Comparison of ENCODE assay signal across 11 cellular contexts in genomic region chr21:34808569-34809204, GRCh38.
DNase-seq lines count a peak whose midpoint lies in the region; ATAC-seq, FAIRE-seq and TF ChIP-seq lines count a peak whose summit lies in the region.
"Had no signal": no experiment of that assay in that cellular context is flagged by ENCODE, and none has a peak within 500 bp of the region (broad histone marks: within the 10 kb centered on the region; RNA-seq: fewer than 3 reads in every experiment).

No MANE protein-coding gene starts in this region.

- H3K4me1 Mint-ChIP-seq in natural killer cell treated with Interleukin-12 subunit alpha and Interleukin-12 subunit beta and Interleukin-15 and Interleukin-18, amount 100 ng/mL, for 72 hours (ENCODE audit: low read depth in 2 of 2), result peaks cover 90 to 95% of the 10 kb centered on the region in 2 donors

- RAD21 ChIA-PET in GM12878 (lab: Charles Lee; ENCODE audit: unreplicated experiment), result interaction anchor here (0.5 to 2.1 kb wide), 7 partner anchors 9 to 325 kb away, joined by 3 to 9 read pairs (median 3); no protein-coding TSS in a partner anchor

- peak overlapping the region; percentile 57 for H2AK9ac ChIP-seq in IMR-90 (replicated peaks; ENCODE audit: low read depth, low read length, poor library complexity)

- CTCF ChIA-PET in IMR-90 (lab: Yijun Ruan, JAX), result interaction anchor here (0.6 kb wide), 1 partner anchor 275 kb away, joined by 3 read pairs; no protein-coding TSS in a partner anchor
- CTCF ChIA-PET in GM12878 (lab: Yijun Ruan, JAX), result interaction anchor here (0.7 kb wide), 1 partner anchor 39 kb away, joined by 4 read pairs; no protein-coding TSS in a partner anchor

- peaks cover 40% of the 10 kb centered on the region for H3K9me1 ChIP-seq in IMR-90 (ENCODE audit: insufficient read depth, low read length)

- peak overlapping the region; percentile 77 for H4K91ac ChIP-seq in IMR-90 (ENCODE audit: insufficient read depth, low read depth, low read length)

- H3K9ac ChIP-seq in BLaER1 (no peak overlapping the region), IMR-90 (ENCODE audit: low read depth, low read length) (peak overlapping the region; percentile 15), GM12878 (ENCODE audit: control insufficient read depth, insufficient read depth, low read length) (no peak overlapping the region)

- peak overlapping the region; percentile 80 for H3K4ac ChIP-seq in IMR-90 (ENCODE audit: low read depth, low read length)

- H2AFZ ChIP-seq in IMR-90 (replicated peaks; ENCODE audit: low read length, poor library complexity), result no peak overlapping the region
- H2AFZ ChIP-seq in GM12878 (ENCODE audit: control insufficient read depth, low read depth, low read length), result no peak overlapping the region

- no TSS peak for BruUV-seq in IMR-90 (replicated peaks; lab: Mats Ljungman, UMichigan)
- BruUV-seq in GM12878 (replicated peaks; lab: Mats Ljungman, UMichigan), result no TSS peak

- TF ChIP-seq POLR2A in IMR-90 (IDR thresholded peaks at IDR 0.05; ENCODE audit: low read depth, low read length) (no peak; the same call in 1 of the 2 replicates), GM12878 (IDR thresholded peaks at IDR 0.05; ENCODE audit: low read depth, low read length) (no peak)

- H3K18ac ChIP-seq in IMR-90 (ENCODE audit: low read depth, low read length), result peak overlapping the region; percentile 75

- H3K4me3 Mint-ChIP-seq in natural killer cell treated with Interleukin-12 subunit alpha and Interleukin-12 subunit beta and Interleukin-15 and Interleukin-18, amount 100 ng/mL, for 72 hours, result peak overlapping the region; percentile 79

- H3K27me3 Mint-ChIP-seq in natural killer cell treated with Interleukin-12 subunit alpha and Interleukin-12 subunit beta and Interleukin-15 and Interleukin-18, amount 100 ng/mL, for 72 hours, result no peaks in the 10 kb centered on the region

- no peak for TF ChIP-seq RAD21 in IMR-90 (IDR thresholded peaks at IDR 0.05; ENCODE audit: low read length)
- TF ChIP-seq RAD21 in GM12878 (IDR thresholded peaks at IDR 0.05; ENCODE audit: insufficient read depth, low read depth, low read length), result no peak

- H2BK120ac ChIP-seq in IMR-90 (ENCODE audit: low read depth, low read length), result peak overlapping the region; percentile 69

- ATAC-seq in IMR-90 (ENCODE audit: low read depth), result no peak
- peak; percentile 23 for ATAC-seq in GM12878
- no peak for ATAC-seq in natural killer cell treated with Interleukin-12 subunit alpha and Interleukin-12 subunit beta and Interleukin-15 and Interleukin-18, amount 100 ng/mL, for 72 hours
- no peak for ATAC-seq in GM18861 (IDR thresholded peaks at IDR 0.05; ENCODE audit: unreplicated experiment)
- no peak for ATAC-seq in HG03159 (IDR thresholded peaks at IDR 0.05; ENCODE audit: unreplicated experiment)

- TF ChIP-seq CTCF in IMR-90 (conservative IDR thresholded peaks at IDR 0.05; ENCODE audit: low read depth, low read length) (no peak), GM12878 (IDR thresholded peaks at IDR 0.05 in 2 of 3, conservative IDR thresholded peaks at IDR 0.05 in 1 of 3; ENCODE audit: control insufficient read depth in 2 of 3, extremely low read depth in 1 of 3, insufficient read depth in 1 of 3, low read depth in 3 of 3, low read length in 3 of 3) (no peak)

- H3K9me3 ChIP-seq in BLaER1 (peaks cover 12% of the 10 kb centered on the region), IMR-90 (ENCODE audit: control insufficient read depth, insufficient read depth, low read length) (no peaks in the 10 kb centered on the region), GM12878 (replicated peaks; ENCODE audit: control insufficient read depth, insufficient read depth, low read length) (no peaks in the 10 kb centered on the region)

- peaks cover 28% of the 10 kb centered on the region for H3K36me3 Mint-ChIP-seq in natural killer cell treated with Interleukin-12 subunit alpha and Interleukin-12 subunit beta and Interleukin-15 and Interleukin-18, amount 100 ng/mL, for 72 hours

- H2AK5ac ChIP-seq in IMR-90 (ENCODE audit: low read depth, low read length), result peak overlapping the region; percentile 88

- H4K5ac ChIP-seq in IMR-90 (ENCODE audit: low read depth, low read length), result peak overlapping the region; percentile 79

- SMC1A ChIA-PET in GM12878 (lab: Charles Lee; ENCODE audit: uncharacterized antibody, unreplicated experiment), result interaction anchor here (1.1 to 2.4 kb wide), 4 partner anchors 8 to 79 kb away, joined by 3 to 6 read pairs (median 4); no protein-coding TSS in a partner anchor

- peaks cover 4% of the 10 kb centered on the region for H3K9me3 Mint-ChIP-seq in natural killer cell treated with Interleukin-12 subunit alpha and Interleukin-12 subunit beta and Interleukin-15 and Interleukin-18, amount 100 ng/mL, for 72 hours

- peaks cover 100% of the 10 kb centered on the region for H4K20me1 ChIP-seq in BLaER1
- peaks cover 51% of the 10 kb centered on the region for H4K20me1 ChIP-seq in IMR-90 (ENCODE audit: insufficient read depth, low read length)
- H4K20me1 ChIP-seq in GM12878 (ENCODE audit: control insufficient read depth, insufficient read depth), result no peaks in the 10 kb centered on the region

- FAIRE-seq in GM12878 (lab: Jason Lieb, UNC), result no peak
- FAIRE-seq: small intestine had no signal

- H3K4me1 ChIP-seq in BLaER1 (peaks cover 87% of the 10 kb centered on the region), IMR-90 (ENCODE audit: control insufficient read depth, insufficient read depth, low read length) (peaks cover 52% of the 10 kb centered on the region), GM12878 (ENCODE audit: control insufficient read depth, insufficient read depth, low read length) (peaks cover 21% of the 10 kb centered on the region)

- H2BK5ac ChIP-seq in IMR-90 (ENCODE audit: low read depth, low read length, poor library complexity, severe bottlenecking), result peak overlapping the region; percentile 86

- 0 out of 2 replicates have a peak overlapping the region, but pooled peaks have one; percentile 18 for H3K27ac ChIP-seq in BLaER1
- H3K27ac ChIP-seq in IMR-90 (ENCODE audit: insufficient read depth, low read length), result peak overlapping the region; percentile 92
- no peak overlapping the region for H3K27ac ChIP-seq in GM12878 (ENCODE audit: control insufficient read depth, insufficient read depth)

- dilution Hi-C loops in IMR-90 (cut with HindIII; ENCODE audit: low sequenced_read_pairs, unreplicated experiment), result no loop called here

- peak overlapping the region; percentile 43 for H3K23ac ChIP-seq in IMR-90 (ENCODE audit: low read depth, low read length)

- H3K79me1 ChIP-seq in IMR-90 (ENCODE audit: low read depth in 1 of 2, low read length in 2 of 2), result peaks cover 26 to 71% of the 10 kb centered on the region in 2 experiments

- no peak for TF ChIP-seq EP300 in GM12878 (IDR thresholded peaks at IDR 0.05; ENCODE audit: borderline replicate concordance in 1 of 2, control insufficient read depth in 1 of 2, low read depth in 2 of 2, low read length in 2 of 2)

- DNase-seq in IMR-90, result peak; percentile 88
- DNase-seq in GM12878 (ENCODE audit: low read depth, low spot score), result no peak
- no peak for DNase-seq in natural killer cell treated with Interleukin-12 subunit alpha and Interleukin-12 subunit beta and Interleukin-15 and Interleukin-18, amount 100 ng/mL, for 72 hours (ENCODE audit: low spot score)
- DNase-seq in SHP77 treated with DMSO at 0.1 percent for 48 hours (lab: John Stamatoyannopoulos, UW), result no peak
- DNase-seq in GOT3 (lab: John Stamatoyannopoulos, UW), result no peak
- DNase-seq: hippocampal formation, NCI-H446, small intestine had no signal

- H2BK20ac ChIP-seq in IMR-90 (ENCODE audit: low read depth, low read length), result peak overlapping the region; percentile 80

- peak overlapping the region; percentile 47; the same call in 2 of the 3 replicates for H2BK15ac ChIP-seq in IMR-90 (ENCODE audit: low read depth, low read length)

- no peaks in the 10 kb centered on the region for H3K79me2 ChIP-seq in GM12878 (ENCODE audit: control insufficient read depth, insufficient read depth, low read length)

- H3K4me2 ChIP-seq in BLaER1 (peak overlapping the region; percentile 68), IMR-90 (ENCODE audit: low read depth, low read length) (peak overlapping the region; percentile 19; the same call in 1 of the 2 replicates), GM12878 (ENCODE audit: control insufficient read depth, insufficient read depth) (peak overlapping the region; percentile 43; the same call in 1 of the 2 replicates)

- H3K4me3 ChIP-seq in BLaER1 (no peak overlapping the region), IMR-90 (ENCODE audit: insufficient read depth, low read depth, low read length) (no peak overlapping the region), GM12878 (no peak overlapping the region)

- H3K36me3 ChIP-seq in BLaER1 (peaks cover 95% of the 10 kb centered on the region), IMR-90 (ENCODE audit: control insufficient read depth, insufficient read depth, low read length) (peaks cover 23% of the 10 kb centered on the region), GM12878 (ENCODE audit: control insufficient read depth in 2 of 2, insufficient read depth in 2 of 2, low read length in 1 of 2) (no peaks in the 10 kb centered on the region)

- intact Hi-C loops in IMR-90 (cut with micrococcal nuclease), result loop anchor here (5.0 kb wide), 2 partner anchors 59 to 399 kb away; no protein-coding TSS in a partner anchor
- intact Hi-C loops in GM12878 (cut with micrococcal nuclease; ENCODE audit: unreplicated experiment), result loop anchor here (5.0 kb wide), 1 partner anchor 59 kb away; no protein-coding TSS in a partner anchor

- in situ Hi-C loops in IMR-90 (cut with MboI; ENCODE audit: low sequenced_read_pairs), result no loop called here
- in situ Hi-C loops in GM12878 (cut with MboI), result no loop called here

- no peaks in the 10 kb centered on the region for H3K27me3 ChIP-seq in BLaER1
- H3K27me3 ChIP-seq in IMR-90 (ENCODE audit: control insufficient read depth, insufficient read depth, low read length), result no peaks in the 10 kb centered on the region
- no peaks in the 10 kb centered on the region for H3K27me3 ChIP-seq in GM12878 (replicated peaks in 1 of 2; ENCODE audit: control insufficient read depth in 2 of 2, insufficient read depth in 2 of 2, low read length in 1 of 2)

- H4K8ac ChIP-seq in IMR-90 (ENCODE audit: low read depth in 2 of 2, low read length in 2 of 2), result peak overlapping the region; percentile 16 to 86

- peak overlapping the region; percentile 96 to 97 for H3K27ac Mint-ChIP-seq in natural killer cell treated with Interleukin-12 subunit alpha and Interleukin-12 subunit beta and Interleukin-15 and Interleukin-18, amount 100 ng/mL, for 72 hours

- POLR2A ChIA-PET in IMR-90 (lab: Charles Lee; ENCODE audit: unreplicated experiment), result no interaction called here
- POLR2A ChIA-PET in GM12878 (lab: Charles Lee), result interaction anchor here (0.6 kb wide), 1 partner anchor 365 kb away, joined by 5 read pairs; no protein-coding TSS in a partner anchor

- H3K56ac ChIP-seq in IMR-90 (ENCODE audit: extremely low read depth, insufficient read depth, low read length), result peak overlapping the region; percentile 61

- 31% methylated on average over 3 of the region's 7 CpGs; no CpG with 5 or more reads in 1 of the 2 experiments for WGBS in IMR-90 (ENCODE audit: extremely low coverage in 2 of 2, insufficient read length in 1 of 2), 2 experiments
- 37% methylated on average over 7 of the region's 7 CpGs for WGBS in GM12878 (ENCODE audit: insufficient coverage, insufficient replicate concordance, low lambda C conversion rate, missing lambda C conversion rate)

- H3K14ac ChIP-seq in IMR-90 (replicated peaks; ENCODE audit: low read depth, low read length), result peak overlapping the region; percentile 63
